In the genomic region with DNA sequence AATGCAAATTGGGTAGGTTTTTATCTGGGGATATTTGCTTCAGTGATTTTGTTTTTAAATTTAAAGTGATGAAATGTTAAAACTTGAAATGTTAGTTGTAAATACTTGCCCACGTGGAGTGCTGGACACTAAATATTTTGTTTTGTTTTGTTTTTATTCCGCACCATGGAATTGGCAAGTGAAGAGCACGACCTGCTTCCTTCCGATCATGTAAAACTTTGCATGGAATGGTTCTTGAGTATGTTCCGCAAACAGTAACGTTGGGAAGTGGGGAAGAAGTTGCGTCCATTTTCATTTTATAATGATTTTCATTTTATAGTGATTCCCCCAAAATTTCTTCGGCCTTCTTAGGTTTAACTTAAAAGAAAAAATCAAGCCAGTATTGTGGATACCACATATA, we compare ENCODE assay signal across 8 cellular contexts. TPM values are rescaled to one million over a fixed set of nuclear protein-coding genes. Genes with fewer than 3 reads are reported as not detected.
DNase-seq lines count a peak whose midpoint lies in the region; ATAC-seq and TF ChIP-seq lines count a peak whose summit lies in the region.

No MANE protein-coding gene starts in this region.

- H3K79me2 ChIP-seq in SU-DHL-6 (ENCODE audit: insufficient read depth, low read length) (no peaks in the 10 kb centered on the region), smooth muscle cell (ENCODE audit: low read depth) (peaks cover 5% of the 10 kb centered on the region)

- TF ChIP-seq CTCF in SU-DHL-6 (IDR thresholded peaks at IDR 0.05; ENCODE audit: insufficient read depth, low read length, poor library complexity, severe bottlenecking) (no peak), foreskin keratinocyte (conservative IDR thresholded peaks at IDR 0.05) (no peak), smooth muscle cell (IDR thresholded peaks at IDR 0.05; ENCODE audit: borderline replicate concordance, insufficient read depth, poor library complexity, severe bottlenecking) (no peak)

- H3K9me3 ChIP-seq in SU-DHL-6 (ENCODE audit: insufficient read depth, low read length): no peaks in the 10 kb centered on the region
- H3K9me3 ChIP-seq in smooth muscle cell (replicated peaks; ENCODE audit: low read depth): no peaks in the 10 kb centered on the region

- peak overlapping the region; percentile 82 for H3K4me2 ChIP-seq in SU-DHL-6 (ENCODE audit: low read depth, low read length, poor library complexity, severe bottlenecking)
- H3K4me2 ChIP-seq in smooth muscle cell: peak overlapping the region; percentile 95

- H3K4me3 ChIP-seq in SU-DHL-6 (ENCODE audit: insufficient read depth, low read length, poor library complexity, severe bottlenecking): peak overlapping the region; percentile 69
- peak overlapping the region; percentile 92 for H3K4me3 ChIP-seq in smooth muscle cell

- peak overlapping the region; percentile 79 for H3K9ac ChIP-seq in SU-DHL-6 (ENCODE audit: low read length)
- peak overlapping the region; percentile 47 for H3K9ac ChIP-seq in smooth muscle cell (ENCODE audit: low read depth)

- peaks cover 5% of the 10 kb centered on the region; the same call in 1 of the 2 replicates for H3F3A ChIP-seq in SU-DHL-6 (ENCODE audit: insufficient read depth)
- no peaks in the 10 kb centered on the region for H3F3A ChIP-seq in smooth muscle cell (ENCODE audit: low read depth)

- no peaks in the 10 kb centered on the region for H3K27me3 ChIP-seq in SU-DHL-6 (ENCODE audit: low read length)
- H3K27me3 ChIP-seq in foreskin keratinocyte: no peaks in the 10 kb centered on the region
- no peaks in the 10 kb centered on the region for H3K27me3 ChIP-seq in smooth muscle cell (ENCODE audit: low read depth)

- WGBS in smooth muscle cell (ENCODE audit: low lambda C conversion rate): 43% methylated on average over 8 of the region's 8 CpGs

- H3K36me3 ChIP-seq in SU-DHL-6 (ENCODE audit: low read length): no peaks in the 10 kb centered on the region
- no peaks in the 10 kb centered on the region for H3K36me3 ChIP-seq in smooth muscle cell (ENCODE audit: low read depth)

- ATAC-seq in foreskin keratinocyte (no peak), GM18511 (IDR thresholded peaks at IDR 0.05; ENCODE audit: unreplicated experiment) (no peak)

- no peaks in the 10 kb centered on the region for H3K9me2 ChIP-seq in SU-DHL-6 (replicated peaks; ENCODE audit: insufficient read depth, low read length)

- H3K27ac ChIP-seq in SU-DHL-6 (ENCODE audit: low read depth, low read length) (peak overlapping the region; percentile 73), foreskin keratinocyte (peak overlapping the region; percentile 11), smooth muscle cell (ENCODE audit: low read depth) (no peak overlapping the region)

- H2AFZ ChIP-seq in SU-DHL-6 (ENCODE audit: low read depth, low read length, severe bottlenecking): peak overlapping the region; percentile 98
- peak overlapping the region; percentile 100 for H2AFZ ChIP-seq in smooth muscle cell (ENCODE audit: low read depth)

- H4K20me1 ChIP-seq in SU-DHL-6 (ENCODE audit: low read depth, low read length): no peaks in the 10 kb centered on the region
- H4K20me1 ChIP-seq in smooth muscle cell (ENCODE audit: low read depth): no peaks in the 10 kb centered on the region

- H3K4me1 ChIP-seq in foreskin keratinocyte (peaks cover 10% of the 10 kb centered on the region), smooth muscle cell (ENCODE audit: low read depth) (peaks cover 9% of the 10 kb centered on the region)

- peak; percentile 34 for DNase-seq in DMS79 treated with DMSO at 0.1 percent for 48 hours (lab: John Stamatoyannopoulos, UW)
- no peak for DNase-seq in DMS79 (lab: John Stamatoyannopoulos, UW)
- DNase-seq in foreskin keratinocyte: peak in 1 of 2 donors; percentile 12
- DNase-seq in smooth muscle cell (lab: John Stamatoyannopoulos, UW; ENCODE audit: unreplicated experiment): no peak
- no peak for DNase-seq in HuH-7 (ENCODE audit: low spot score)
- no peak for DNase-seq in HT-29 (ENCODE audit: low spot score)

RNA-seq across cellular contexts. Expression of a gene that starts 0.8 kb away (rescaled TPM):
- 3.8 and 3.9 TPM in 2 replicates for total RNA-seq in foreskin keratinocyte
- polyA plus RNA-seq in foreskin keratinocyte: 1.9 and 2.0 TPM in 2 replicates
- 1.3 and 1.7 TPM in 2 replicates for total RNA-seq in smooth muscle cell
- 1.8 and 2.3 TPM in 2 replicates for polyA plus RNA-seq in smooth muscle cell
- total RNA-seq in HT-29 (2014; rRNA removed; shearing (Covaris generic)): 0.28 and 0.42 TPM in 2 replicates
